39 cellular contexts compared by ENCODE assay signal in the genomic region with DNA sequence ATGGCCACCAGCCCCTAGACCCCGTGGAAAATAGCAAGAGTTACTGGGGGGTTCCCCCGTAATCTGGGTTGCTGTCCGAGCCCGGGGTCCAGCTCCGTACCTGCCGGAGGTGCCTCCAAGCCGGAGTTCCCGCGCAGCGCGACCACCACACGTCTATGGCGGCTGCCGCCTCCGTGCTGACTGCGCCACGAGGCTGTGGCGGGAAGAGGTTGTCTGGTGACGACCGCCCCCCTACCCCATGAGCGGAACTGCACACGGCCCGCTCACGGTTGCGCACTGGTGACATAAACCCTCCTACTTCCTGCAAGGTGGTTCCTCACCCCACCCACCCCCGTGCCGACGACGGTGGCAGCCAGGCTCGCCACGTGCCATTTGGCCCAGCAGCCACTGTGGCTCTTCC. TPM values are rescaled to one million over a fixed set of nuclear protein-coding genes. Genes with fewer than 3 reads are reported as not detected.
"Had no signal": no experiment of that assay in that cellular context is flagged by ENCODE, and none has a peak within 500 bp of the region (broad histone marks: within the 10 kb centered on the region; RNA-seq: fewer than 3 reads in every experiment).

A gene (minus strand): TSS at position 184 of the 400 bp plus-strand sequence. CDS start 2,518 bp downstream, outside the sequence.

- H3K27ac Mint-ChIP-seq: activated CD4-positive, alpha-beta memory T cell treated with anti-CD3 and anti-CD28 coated beads, Interleukin-2, amount 10 ng/mL, durations not matched to agents 7 days and 5 days; activated CD4-positive, alpha-beta T cell treated with anti-CD3 and anti-CD28 coated beads for 36 hours; activated CD4-positive, alpha-beta T cell treated with anti-CD3 and anti-CD28 coated beads, Interleukin-2, amount 10 ng/mL, durations not matched to agents 7 days and 5 days; activated CD8-positive, alpha-beta memory T cell treated with anti-CD3 and anti-CD28 coated beads, Interleukin-2, amount 10 ng/mL, durations not matched to agents 7 days and 5 days; activated CD8-positive, alpha-beta T cell treated with anti-CD3 and anti-CD28 coated beads, Interleukin-2, amount 10 ng/mL, durations not matched to agents 7 days and 5 days; activated naive CD4-positive, alpha-beta T cell treated with anti-CD3 and anti-CD28 coated beads for 36 hours; activated naive CD4-positive, alpha-beta T cell treated with anti-CD3 and anti-CD28 coated beads, Interleukin-2, amount 50 U/mL, for 72 hours; activated naive CD8-positive, alpha-beta T cell treated with anti-CD3 and anti-CD28 coated beads for 36 hours; activated T-cell treated with anti-CD3 and anti-CD28 coated beads, Interleukin-2, amount 50 U/mL, for 24 hours; activated T-helper 2 cell treated with anti-CD3 and anti-CD28 coated beads, Interferon-gamma antibody, Interleukin-2, Interleukin-4, amounts not matched to agents 10 μg/mL and 5 μg/mL and 100 μg/mL, durations not matched to agents 14 hours and 24 hours and 36 hours; T-helper 1 cell treated with Interleukin-12 subunit alpha and Interleukin-12 subunit beta and Interleukin-4 antibody, amounts not matched to agents 30 μg/mL and 1 μg/mL, for 36 hours; T-helper 2 cell treated with Interferon-gamma antibody and Interleukin-4, amounts not matched to agents 5 μg/mL and 100 μg/mL, for 36 hours; WTC11 had no signal

- H3K36me3 ChIP-seq: adrenal gland, brain microvascular endothelial cell, breast epithelium, colonic mucosa, WERI-Rb-1 had no signal

- H3K4me3 ChIP-seq: adrenal gland, body of pancreas, breast epithelium, colonic mucosa had no signal

- H3K27me3 ChIP-seq: body of pancreas, brain microvascular endothelial cell, colonic mucosa had no signal

- H3K9me3 ChIP-seq: adrenal gland, body of pancreas, breast epithelium, colonic mucosa had no signal

- H3K36me3 Mint-ChIP-seq: activated CD8-positive, alpha-beta memory T cell treated with anti-CD3 and anti-CD28 coated beads, Interleukin-2, amount 10 ng/mL, durations not matched to agents 7 days and 5 days; activated naive CD4-positive, alpha-beta T cell treated with anti-CD3 and anti-CD28 coated beads, Interleukin-2, amount 50 U/mL, for 72 hours; activated naive CD8-positive, alpha-beta T cell treated with anti-CD3 and anti-CD28 coated beads for 36 hours; WTC11 had no signal

- H3K9me3 Mint-ChIP-seq: activated CD4-positive, alpha-beta memory T cell treated with anti-CD3 and anti-CD28 coated beads, Interleukin-2, amount 10 ng/mL, durations not matched to agents 7 days and 5 days; activated naive CD4-positive, alpha-beta T cell treated with anti-CD3 and anti-CD28 coated beads for 36 hours; activated naive CD4-positive, alpha-beta T cell treated with anti-CD3 and anti-CD28 coated beads, Interleukin-2, amount 50 U/mL, for 72 hours; activated naive CD8-positive, alpha-beta T cell treated with anti-CD3 and anti-CD28 coated beads for 36 hours; activated T-cell treated with anti-CD3 and anti-CD28 coated beads, Interleukin-2, amount 50 U/mL, for 24 hours; activated T-helper 2 cell treated with anti-CD3 and anti-CD28 coated beads, Interferon-gamma antibody, Interleukin-2, Interleukin-4, amounts not matched to agents 10 μg/mL and 5 μg/mL and 100 μg/mL, durations not matched to agents 14 hours and 24 hours and 36 hours; T-helper 1 cell treated with Interleukin-12 subunit alpha and Interleukin-12 subunit beta and Interleukin-4 antibody, amounts not matched to agents 30 μg/mL and 1 μg/mL, for 36 hours; T-helper 2 cell treated with Interferon-gamma antibody and Interleukin-4, amounts not matched to agents 5 μg/mL and 100 μg/mL, for 36 hours; WTC11 had no signal

- H3K27ac ChIP-seq: adrenal gland, body of pancreas, brain microvascular endothelial cell, breast epithelium, colonic mucosa, WERI-Rb-1 had no signal

- H3K4me1 ChIP-seq: adrenal gland, body of pancreas, breast epithelium, colonic mucosa had no signal

- ATAC-seq: activated CD4-positive, alpha-beta T cell treated with anti-CD3 and anti-CD28 coated beads for 36 hours; activated CD4-positive, CD25-positive, alpha-beta regulatory T cell treated with anti-CD3 and anti-CD28 coated beads, Interleukin-2, amount 50 U/mL, for 24 hours; activated CD8-positive, alpha-beta memory T cell treated with anti-CD3 and anti-CD28 coated beads, Interleukin-2, amount 10 ng/mL, durations not matched to agents 7 days and 5 days; activated CD8-positive, alpha-beta T cell treated with anti-CD3 and anti-CD28 coated beads, Interleukin-2, amount 10 ng/mL, durations not matched to agents 7 days and 5 days; activated naive CD4-positive, alpha-beta T cell treated with anti-CD3 and anti-CD28 coated beads, Interleukin-2, amount 50 U/mL, for 72 hours; body of pancreas; WTC11 had no signal

- FAIRE-seq: astrocyte, TTC549 had no signal

- DNase-seq: activated CD4-positive, alpha-beta memory T cell treated with anti-CD3 and anti-CD28 coated beads, Interleukin-2, amount 10 ng/mL, durations not matched to agents 7 days and 5 days; activated CD4-positive, alpha-beta T cell treated with anti-CD3 and anti-CD28 coated beads for 1 hour; activated CD4-positive, alpha-beta T cell treated with anti-CD3 and anti-CD28 coated beads for 36 hours; activated CD4-positive, alpha-beta T cell treated with anti-CD3 and anti-CD28 coated beads for 48 hours; activated CD4-positive, alpha-beta T cell treated with anti-CD3 and anti-CD28 coated beads, Interleukin-2, amount 10 ng/mL, durations not matched to agents 7 days and 5 days; activated CD4-positive, alpha-beta T cell treated with anti-CD3 and anti-CD28 coated beads, Interleukin-2, amount 50 U/mL, for 48 hours; activated CD4-positive, CD25-positive, alpha-beta regulatory T cell; activated CD8-positive, alpha-beta memory T cell treated with anti-CD3 and anti-CD28 coated beads for 24 hours; activated CD8-positive, alpha-beta memory T cell treated with anti-CD3 and anti-CD28 coated beads, Interleukin-2, amount 10 ng/mL, durations not matched to agents 7 days and 5 days; activated CD8-positive, alpha-beta memory T cell treated with anti-CD3 and anti-CD28 coated beads, Interleukin-2, amount 50 U/mL, for 48 hours; activated CD8-positive, alpha-beta T cell treated with anti-CD3 and anti-CD28 coated beads, Interleukin-2, amount 10 ng/mL, durations not matched to agents 7 days and 5 days; activated effector memory CD4-positive, alpha-beta T cell treated with Interleukin-2 at 50 U/mL for 16 hours; activated gamma-delta T cell; activated naive CD4-positive, alpha-beta T cell; activated naive CD4-positive, alpha-beta T cell treated with anti-CD3 and anti-CD28 coated beads for 36 hours; activated naive CD4-positive, alpha-beta T cell treated with anti-CD3 and anti-CD28 coated beads, Interleukin-2, amount 50 U/mL, for 16 hours; activated naive CD8-positive, alpha-beta T cell treated with anti-CD3 and anti-CD28 coated beads for 36 hours; activated T-cell treated with anti-CD3 and anti-CD28 coated beads, Interleukin-2, amount 50 U/mL, for 24 hours; activated T-cell treated with anti-CD3 and anti-CD28 coated beads, Interleukin-2, amount 50 U/mL, for 48 hours; adrenal gland; amniotic stem cell; aorta; body of pancreas; brain microvascular endothelial cell; central memory CD4-positive, alpha-beta T cell; colonic mucosa; T-helper 2 cell; T-helper 9 cell; WERI-Rb-1 had no signal

- H3K27me3 Mint-ChIP-seq: activated CD4-positive, alpha-beta memory T cell treated with anti-CD3 and anti-CD28 coated beads, Interleukin-2, amount 10 ng/mL, durations not matched to agents 7 days and 5 days; activated CD4-positive, alpha-beta T cell treated with anti-CD3 and anti-CD28 coated beads for 36 hours; activated CD4-positive, alpha-beta T cell treated with anti-CD3 and anti-CD28 coated beads, Interleukin-2, amount 10 ng/mL, durations not matched to agents 7 days and 5 days; activated CD8-positive, alpha-beta memory T cell treated with anti-CD3 and anti-CD28 coated beads, Interleukin-2, amount 10 ng/mL, durations not matched to agents 7 days and 5 days; activated naive CD8-positive, alpha-beta T cell treated with anti-CD3 and anti-CD28 coated beads for 36 hours had no signal

- H3K4me3 Mint-ChIP-seq: activated CD4-positive, alpha-beta memory T cell treated with anti-CD3 and anti-CD28 coated beads, Interleukin-2, amount 10 ng/mL, durations not matched to agents 7 days and 5 days; activated CD4-positive, alpha-beta T cell treated with anti-CD3 and anti-CD28 coated beads for 36 hours; activated CD4-positive, alpha-beta T cell treated with anti-CD3 and anti-CD28 coated beads, Interleukin-2, amount 10 ng/mL, durations not matched to agents 7 days and 5 days; activated CD8-positive, alpha-beta memory T cell treated with anti-CD3 and anti-CD28 coated beads, Interleukin-2, amount 10 ng/mL, durations not matched to agents 7 days and 5 days; activated CD8-positive, alpha-beta T cell treated with anti-CD3 and anti-CD28 coated beads, Interleukin-2, amount 10 ng/mL, durations not matched to agents 7 days and 5 days; activated naive CD4-positive, alpha-beta T cell treated with anti-CD3 and anti-CD28 coated beads for 36 hours; activated naive CD8-positive, alpha-beta T cell treated with anti-CD3 and anti-CD28 coated beads for 36 hours; activated T-cell treated with anti-CD3 and anti-CD28 coated beads, Interleukin-2, amount 50 U/mL, for 24 hours; T-helper 1 cell treated with Interleukin-12 subunit alpha and Interleukin-12 subunit beta and Interleukin-4 antibody, amounts not matched to agents 30 μg/mL and 1 μg/mL, for 36 hours; T-helper 2 cell treated with Interferon-gamma antibody and Interleukin-4, amounts not matched to agents 5 μg/mL and 100 μg/mL, for 36 hours; WTC11 had no signal

RNA-seq across cellular contexts. Expression of the gene that starts here (rescaled TPM):
- total RNA-seq: activated CD8-positive, alpha-beta T cell treated with anti-CD3 and anti-CD28 coated beads, Interleukin-2, amount 10 ng/mL, durations not matched to agents 7 days and 5 days; activated naive CD4-positive, alpha-beta T cell treated with anti-CD3 and anti-CD28 coated beads for 36 hours; activated naive CD4-positive, alpha-beta T cell treated with anti-CD3 and anti-CD28 coated beads, Interleukin-2, amount 50 U/mL, for 72 hours; activated naive CD8-positive, alpha-beta T cell treated with anti-CD3 and anti-CD28 coated beads for 36 hours; activated T-helper 2 cell treated with anti-CD3 and anti-CD28 coated beads, Interferon-gamma antibody, Interleukin-2, Interleukin-4, amounts not matched to agents 10 μg/mL and 5 μg/mL and 100 μg/mL, durations not matched to agents 14 hours and 24 hours and 36 hours; adrenal gland; aorta; astrocyte; body of pancreas; breast epithelium; cardiac septum; colonic mucosa had no signal
- polyA plus RNA-seq: aorta had no signal
